ENCODE assay signal across 30 cellular contexts in genomic region chr6:79408598-79408997, GRCh38.
"Had no signal": no experiment of that assay in that cellular context is flagged by ENCODE, and none has a peak within 500 bp of the region (broad histone marks: within the 10 kb centered on the region; RNA-seq: fewer than 3 reads in every experiment).

No MANE protein-coding gene starts in this region.

- DNase-seq: activated CD4-positive, alpha-beta T cell treated with anti-CD3 and anti-CD28 coated beads for 1 hour; activated CD4-positive, alpha-beta T cell treated with anti-CD3 and anti-CD28 coated beads for 4 hours; activated CD4-positive, alpha-beta T cell treated with anti-CD3 and anti-CD28 coated beads, Interleukin-2, amount 50 U/mL, for 1 hour; activated CD4-positive, alpha-beta T cell treated with anti-CD3 and anti-CD28 coated beads, Interleukin-2, amount 50 U/mL, for 48 hours; activated CD8-positive, alpha-beta memory T cell treated with anti-CD3 and anti-CD28 coated beads, Interleukin-2, amount 10 ng/mL, durations not matched to agents 7 days and 5 days; activated CD8-positive, alpha-beta memory T cell treated with anti-CD3 and anti-CD28 coated beads, Interleukin-2, amount 50 U/mL, for 4 hours; activated CD8-positive, alpha-beta T cell treated with anti-CD3 and anti-CD28 coated beads, Interleukin-2, amount 10 ng/mL, durations not matched to agents 7 days and 5 days; activated gamma-delta T cell; activated naive CD4-positive, alpha-beta T cell; activated naive CD4-positive, alpha-beta T cell treated with anti-CD3 and anti-CD28 coated beads, Interleukin-2, amount 10 ng/mL, durations not matched to agents 7 days and 5 days; activated naive CD8-positive, alpha-beta T cell treated with anti-CD3 and anti-CD28 coated beads, Interleukin-2, amount 10 ng/mL, durations not matched to agents 7 days and 5 days; activated T-cell treated with anti-CD3 and anti-CD28 coated beads for 4 hours; activated T-cell treated with anti-CD3 and anti-CD28 coated beads, Interleukin-2, amount 50 U/mL, for 24 hours; activated T-cell treated with anti-CD3 and anti-CD28 coated beads, Interleukin-2, amount 50 U/mL, for 72 hours; central memory CD4-positive, alpha-beta T cell; cerebellar nuclear complex; colonic mucosa; effector CD8-positive, alpha-beta T cell; esophagus squamous epithelium; foreskin keratinocyte; gastrocnemius medialis; glutamatergic neuron; T-helper 2 cell had no signal

- H3K4me1 ChIP-seq: ascending aorta, breast epithelium, colonic mucosa, gastrocnemius medialis had no signal

- H3K27ac ChIP-seq: ascending aorta, breast epithelium, cardiac muscle cell, colonic mucosa, epithelial cell of prostate, esophagus squamous epithelium, foreskin keratinocyte, gastrocnemius medialis had no signal

- H3K4me3 Mint-ChIP-seq: activated CD8-positive, alpha-beta memory T cell treated with anti-CD3 and anti-CD28 coated beads, Interleukin-2, amount 10 ng/mL, durations not matched to agents 7 days and 5 days; activated CD8-positive, alpha-beta T cell treated with anti-CD3 and anti-CD28 coated beads, Interleukin-2, amount 10 ng/mL, durations not matched to agents 7 days and 5 days; activated naive CD4-positive, alpha-beta T cell treated with anti-CD3 and anti-CD28 coated beads, Interleukin-2, amount 10 ng/mL, durations not matched to agents 7 days and 5 days; activated naive CD8-positive, alpha-beta T cell treated with anti-CD3 and anti-CD28 coated beads, Interleukin-2, amount 10 ng/mL, durations not matched to agents 7 days and 5 days; activated T-cell treated with anti-CD3 and anti-CD28 coated beads, Interleukin-2, amount 50 U/mL, for 24 hours; activated T-cell treated with anti-CD3 and anti-CD28 coated beads, Interleukin-2, amount 50 U/mL, for 72 hours; brain; WTC11 had no signal

- ATAC-seq: activated CD8-positive, alpha-beta memory T cell treated with anti-CD3 and anti-CD28 coated beads, Interleukin-2, amount 10 ng/mL, durations not matched to agents 7 days and 5 days; activated CD8-positive, alpha-beta T cell treated with anti-CD3 and anti-CD28 coated beads, Interleukin-2, amount 10 ng/mL, durations not matched to agents 7 days and 5 days; activated naive CD4-positive, alpha-beta T cell treated with anti-CD3 and anti-CD28 coated beads, Interleukin-2, amount 50 U/mL, for 72 hours; activated T-cell treated with anti-CD3 and anti-CD28 coated beads, Interleukin-2, amount 50 U/mL, for 72 hours; foreskin keratinocyte; gastrocnemius medialis; WTC11 had no signal

- H3K4me3 ChIP-seq: ascending aorta, breast epithelium, cardiac muscle cell, colonic mucosa, esophagus squamous epithelium, gastrocnemius medialis had no signal

- H3K36me3 Mint-ChIP-seq: activated CD8-positive, alpha-beta memory T cell treated with anti-CD3 and anti-CD28 coated beads, Interleukin-2, amount 10 ng/mL, durations not matched to agents 7 days and 5 days; activated naive CD4-positive, alpha-beta T cell treated with anti-CD3 and anti-CD28 coated beads, Interleukin-2, amount 10 ng/mL, durations not matched to agents 7 days and 5 days; activated naive CD4-positive, alpha-beta T cell treated with anti-CD3 and anti-CD28 coated beads, Interleukin-2, amount 50 U/mL, for 72 hours; activated naive CD8-positive, alpha-beta T cell treated with anti-CD3 and anti-CD28 coated beads, Interleukin-2, amount 10 ng/mL, durations not matched to agents 7 days and 5 days; brain had no signal

- H3K9me3 Mint-ChIP-seq: activated naive CD4-positive, alpha-beta T cell treated with anti-CD3 and anti-CD28 coated beads, Interleukin-2, amount 10 ng/mL, durations not matched to agents 7 days and 5 days; activated naive CD4-positive, alpha-beta T cell treated with anti-CD3 and anti-CD28 coated beads, Interleukin-2, amount 50 U/mL, for 72 hours; activated naive CD8-positive, alpha-beta T cell treated with anti-CD3 and anti-CD28 coated beads, Interleukin-2, amount 10 ng/mL, durations not matched to agents 7 days and 5 days; activated T-cell treated with anti-CD3 and anti-CD28 coated beads, Interleukin-2, amount 50 U/mL, for 24 hours; activated T-cell treated with anti-CD3 and anti-CD28 coated beads, Interleukin-2, amount 50 U/mL, for 72 hours had no signal

- H3K4me1 Mint-ChIP-seq: activated CD8-positive, alpha-beta memory T cell treated with anti-CD3 and anti-CD28 coated beads, Interleukin-2, amount 10 ng/mL, durations not matched to agents 7 days and 5 days; activated naive CD4-positive, alpha-beta T cell treated with anti-CD3 and anti-CD28 coated beads, Interleukin-2, amount 10 ng/mL, durations not matched to agents 7 days and 5 days; activated naive CD8-positive, alpha-beta T cell treated with anti-CD3 and anti-CD28 coated beads, Interleukin-2, amount 10 ng/mL, durations not matched to agents 7 days and 5 days had no signal

- H3K27me3 ChIP-seq: ascending aorta, breast epithelium, cardiac muscle cell, colonic mucosa, esophagus squamous epithelium, foreskin keratinocyte, gastrocnemius medialis had no signal

- H3K27me3 Mint-ChIP-seq: activated CD8-positive, alpha-beta memory T cell treated with anti-CD3 and anti-CD28 coated beads, Interleukin-2, amount 10 ng/mL, durations not matched to agents 7 days and 5 days; activated naive CD4-positive, alpha-beta T cell treated with anti-CD3 and anti-CD28 coated beads, Interleukin-2, amount 10 ng/mL, durations not matched to agents 7 days and 5 days; activated naive CD8-positive, alpha-beta T cell treated with anti-CD3 and anti-CD28 coated beads, Interleukin-2, amount 10 ng/mL, durations not matched to agents 7 days and 5 days; activated T-cell treated with anti-CD3 and anti-CD28 coated beads, Interleukin-2, amount 50 U/mL, for 24 hours; brain had no signal

- H3K36me3 ChIP-seq: ascending aorta, breast epithelium, cardiac muscle cell, colonic mucosa, esophagus squamous epithelium, gastrocnemius medialis had no signal

- H3K27ac Mint-ChIP-seq: activated CD8-positive, alpha-beta memory T cell treated with anti-CD3 and anti-CD28 coated beads, Interleukin-2, amount 10 ng/mL, durations not matched to agents 7 days and 5 days; activated CD8-positive, alpha-beta T cell treated with anti-CD3 and anti-CD28 coated beads, Interleukin-2, amount 10 ng/mL, durations not matched to agents 7 days and 5 days; activated naive CD4-positive, alpha-beta T cell treated with anti-CD3 and anti-CD28 coated beads, Interleukin-2, amount 10 ng/mL, durations not matched to agents 7 days and 5 days; activated naive CD4-positive, alpha-beta T cell treated with anti-CD3 and anti-CD28 coated beads, Interleukin-2, amount 50 U/mL, for 72 hours; activated naive CD8-positive, alpha-beta T cell treated with anti-CD3 and anti-CD28 coated beads, Interleukin-2, amount 10 ng/mL, durations not matched to agents 7 days and 5 days; activated T-cell treated with anti-CD3 and anti-CD28 coated beads, Interleukin-2, amount 50 U/mL, for 24 hours; activated T-cell treated with anti-CD3 and anti-CD28 coated beads, Interleukin-2, amount 50 U/mL, for 72 hours; WTC11 had no signal

- H3K9me3 ChIP-seq: colonic mucosa, esophagus squamous epithelium, gastrocnemius medialis had no signal
